Comparison of ENCODE assay signal across 10 cellular contexts in the genomic region with DNA sequence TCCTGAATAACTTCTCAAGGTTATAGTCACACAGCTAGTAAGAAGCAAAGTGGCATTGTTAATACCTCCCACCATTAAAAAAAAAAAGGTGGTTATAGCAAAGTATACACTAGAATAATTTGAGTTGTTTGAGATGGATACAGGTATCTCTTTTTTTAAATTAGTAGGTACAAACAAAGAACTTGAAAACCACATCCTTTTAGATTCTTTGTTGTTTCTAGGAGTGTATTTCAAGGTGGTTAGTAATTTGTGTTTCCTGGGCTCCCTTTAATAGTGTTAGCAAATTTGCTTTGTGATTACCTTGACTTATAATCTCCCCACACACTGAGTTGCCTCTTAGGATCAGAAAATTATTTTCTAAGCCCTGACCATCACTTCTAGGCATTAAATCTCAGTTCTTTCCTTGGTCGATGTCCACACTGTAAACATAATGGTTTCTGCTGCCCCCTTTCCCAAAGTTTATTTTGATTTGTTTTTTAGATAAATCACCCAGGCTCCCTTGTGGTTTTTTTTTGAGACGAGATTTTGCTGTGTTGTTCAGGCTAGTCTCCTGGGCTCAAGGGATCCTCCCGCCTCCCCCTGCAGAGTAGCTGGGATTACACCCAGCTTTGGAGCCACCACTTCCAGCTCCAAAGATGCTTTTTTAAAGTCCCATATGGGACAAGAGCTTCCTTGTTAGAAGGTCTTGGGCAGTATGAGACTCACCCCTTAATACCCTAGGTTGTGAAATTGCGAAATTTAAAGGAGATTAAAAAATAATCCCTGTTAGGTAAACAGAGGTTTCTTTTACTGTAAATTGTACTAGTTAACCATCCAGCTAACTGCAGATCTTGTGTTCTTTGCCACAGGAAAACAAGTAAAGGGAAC. TPM values are rescaled to one million over a fixed set of nuclear protein-coding genes. Genes with fewer than 3 reads are reported as not detected.
DNase-seq lines count a peak whose midpoint lies in the region; ATAC-seq and TF ChIP-seq lines count a peak whose summit lies in the region.
"Had no signal": no experiment of that assay in that cellular context is flagged by ENCODE, and none has a peak within 500 bp of the region (broad histone marks: within the 10 kb centered on the region; RNA-seq: fewer than 3 reads in every experiment).

No MANE protein-coding gene starts in this region.

- H3K36me3 ChIP-seq in left ventricle myocardium inferior = peaks cover 49% of the 10 kb centered on the region
- peaks cover 6% of the 10 kb centered on the region for H3K36me3 ChIP-seq in urinary bladder (ENCODE audit: insufficient read depth)
- H3K36me3 ChIP-seq in BE2C = peaks cover 13% of the 10 kb centered on the region

- no peak for DNase-seq in left ventricle myocardium inferior
- no peak for DNase-seq in left cardiac atrium
- DNase-seq in amniotic epithelial cell (ENCODE audit: low read depth) = peak; percentile 84
- DNase-seq in midbrain (lab: John Stamatoyannopoulos, UW) = peak; percentile 55
- no peak for DNase-seq in BE2C
- DNase-seq: dermis blood vessel endothelial cell, NCI-H1694 treated with DMSO at 0.1 percent for 48 hours had no signal

- TF ChIP-seq CTCF in left ventricle myocardium inferior (IDR thresholded peaks at IDR 0.05; ENCODE audit: borderline replicate concordance) = no peak
- no peak for TF ChIP-seq CTCF in BE2C (IDR thresholded peaks at IDR 0.05; ENCODE audit: low read depth, low read length)

- H3K4me1 ChIP-seq in left ventricle myocardium inferior (peaks cover 79% of the 10 kb centered on the region), urinary bladder (ENCODE audit: insufficient read depth) (peaks cover 3% of the 10 kb centered on the region), BE2C (no peaks in the 10 kb centered on the region)

- no peaks in the 10 kb centered on the region for H3K27me3 ChIP-seq in left ventricle myocardium inferior (ENCODE audit: low read depth)
- H3K27me3 ChIP-seq in BE2C = no peaks in the 10 kb centered on the region

- intact Hi-C loops in left ventricle myocardium inferior (cut with micrococcal nuclease) = no loop called here
- intact Hi-C loops in left cardiac atrium (cut with DNase I) = loop anchor here in 1 of 2 donors (10.0 kb wide), 1 partner anchor 142 kb away; a partner anchor contains a TSS

- no peak for ATAC-seq in left cardiac atrium
- ATAC-seq in HG02610 (IDR thresholded peaks at IDR 0.05; ENCODE audit: unreplicated experiment) = no peak
- ATAC-seq in HG03354 (IDR thresholded peaks at IDR 0.05; ENCODE audit: poor library complexity, severe bottlenecking, unreplicated experiment) = no peak

- 32% methylated on average over 4 of the region's 4 CpGs for WGBS in urinary bladder

- H3K4me3 ChIP-seq in left ventricle myocardium inferior = no peak overlapping the region
- H3K4me3 ChIP-seq in urinary bladder (ENCODE audit: low read depth, low read length) = no peak overlapping the region
- H3K4me3 ChIP-seq in BE2C (ENCODE audit: low read depth, low read length) = no peak overlapping the region

- no peaks in the 10 kb centered on the region for H3K9me3 ChIP-seq in left ventricle myocardium inferior (replicated peaks)
- no peaks in the 10 kb centered on the region for H3K9me3 ChIP-seq in BE2C

- H3K27ac ChIP-seq in left ventricle myocardium inferior (replicated peaks) (peak overlapping the region; percentile 35), urinary bladder (ENCODE audit: low read depth) (peak overlapping the region; percentile 80)

RNA-seq across cellular contexts. Expression of a gene that starts 6.2 kb away (rescaled TPM):
- total RNA-seq in left ventricle myocardium inferior (61.5 TPM), left cardiac atrium (10 to 100 TPM; 42.4 to 63.9 TPM), urinary bladder (35.2 TPM)
- 39.1 TPM for polyA plus RNA-seq in urinary bladder
- 28.7 TPM for polyA plus RNA-seq in BE2C (2012; ENCODE audit: insufficient read depth, insufficient read length, low read depth)

RNA-seq across cellular contexts. Expression of a gene that starts 28.9 kb away (rescaled TPM):
- total RNA-seq in left ventricle myocardium inferior = 696 TPM
- total RNA-seq in left cardiac atrium = 100 to 1,000 TPM; 572 to 591 TPM
- 368 TPM for total RNA-seq in urinary bladder
- 552 TPM for polyA plus RNA-seq in urinary bladder
- 347 TPM for polyA plus RNA-seq in BE2C (2012; ENCODE audit: insufficient read depth, insufficient read length, low read depth)

RNA-seq across cellular contexts. Expression of a gene that starts 55.6 kb away (rescaled TPM):
- total RNA-seq in left ventricle myocardium inferior (not detected), left cardiac atrium (under 1 TPM in 1 of 2 donors, not detected in 1; 0.15 TPM), urinary bladder (6.3 TPM)
- 2.9 TPM for polyA plus RNA-seq in urinary bladder
- polyA plus RNA-seq in BE2C (2012; ENCODE audit: insufficient read depth, insufficient read length, low read depth) = not detected

Comparison
In these comparisons a context has a peak if more than half of its experiments do, and no peak if none do; other contexts are left out.
1. DNase-seq: peak in amniotic epithelial cell (single experiment) and midbrain (single experiment); none in left ventricle myocardium inferior (single experiment), left cardiac atrium (single experiment) and BE2C (single experiment).